8 cellular contexts compared by ENCODE assay signal in genomic region chr4:103197765-103198110, GRCh38. TPM values are rescaled to one million over a fixed set of nuclear protein-coding genes. Genes with fewer than 3 reads are reported as not detected.
DNase-seq lines count a peak whose midpoint lies in the region; ATAC-seq, FAIRE-seq and TF ChIP-seq lines count a peak whose summit lies in the region.

No MANE protein-coding gene starts in this region.

- 1% methylated on average over 9 of the region's 9 CpGs for WGBS in testis, 2 donors

- H3K36me3 Mint-ChIP-seq in astrocyte (ENCODE audit: low read depth, unreplicated experiment), result no peaks in the 10 kb centered on the region

- H3K27ac ChIP-seq in C4-2B (peak overlapping the region; percentile 86), astrocyte (ENCODE audit: low read depth, low read length) (peak overlapping the region; percentile 68), testis (no peak overlapping the region)

- no peak for TF ChIP-seq POLR2A in testis (IDR thresholded peaks at IDR 0.05)

- H3K9ac ChIP-seq in astrocyte (ENCODE audit: low read length), result peak overlapping the region; percentile 82

- intact Hi-C loops in left colon (cut with DNase I, micrococcal nuclease), result no loop called here
- intact Hi-C loops in testis (cut with DNase I; ENCODE audit: low total_unique reads), result no loop called here

- peak overlapping the region; percentile 89 for H3K4me3 Mint-ChIP-seq in astrocyte (ENCODE audit: unreplicated experiment)

- ATAC-seq in GM19452 (IDR thresholded peaks at IDR 0.05; ENCODE audit: unreplicated experiment), result peak; percentile 44
- ATAC-seq in HG03457 (IDR thresholded peaks at IDR 0.05; ENCODE audit: unreplicated experiment), result peak; percentile 36
- peak; percentile 64 for ATAC-seq in left colon

- H3K4me1 ChIP-seq in astrocyte (ENCODE audit: insufficient read depth, low read length) (no peaks in the 10 kb centered on the region), testis (no peaks in the 10 kb centered on the region)

- TF ChIP-seq CTCF in C4-2B (conservative IDR thresholded peaks at IDR 0.05), result no peak
- no peak for TF ChIP-seq CTCF in astrocyte (IDR thresholded peaks at IDR 0.05; ENCODE audit: insufficient read depth, low read depth, low read length)
- no peak for TF ChIP-seq CTCF in testis (IDR thresholded peaks at IDR 0.05)

- H3K27me3 Mint-ChIP-seq in astrocyte (ENCODE audit: low read depth, unreplicated experiment), result no peaks in the 10 kb centered on the region

- H3K27me3 ChIP-seq in astrocyte (ENCODE audit: insufficient read depth, low read length), result no peaks in the 10 kb centered on the region
- no peaks in the 10 kb centered on the region for H3K27me3 ChIP-seq in testis

- peak overlapping the region; percentile 79 for H2AFZ ChIP-seq in astrocyte (ENCODE audit: low read depth, low read length)

- H3K36me3 ChIP-seq in astrocyte (ENCODE audit: insufficient read depth, low read length) (no peaks in the 10 kb centered on the region), testis (ENCODE audit: low read depth, missing control alignments) (no peaks in the 10 kb centered on the region)

- DNase-seq in astrocyte (ENCODE audit: low read depth) (peak; percentile 30), left colon (no peak), testis (no peak), iPS-NIHi11 (ENCODE audit: low spot score) (no peak), NAMALWA (ENCODE audit: low spot score) (no peak)

- no peaks in the 10 kb centered on the region for H3K4me1 Mint-ChIP-seq in astrocyte (ENCODE audit: low read depth, unreplicated experiment)

- no peaks in the 10 kb centered on the region for H3K9me3 ChIP-seq in astrocyte (ENCODE audit: insufficient read depth, low read depth, low read length)
- H3K9me3 ChIP-seq in testis, result no peaks in the 10 kb centered on the region

- peaks cover 3% of the 10 kb centered on the region for H3K9me3 Mint-ChIP-seq in astrocyte (ENCODE audit: unreplicated experiment)

- FAIRE-seq in astrocyte (lab: Jason Lieb, UNC), result no peak

- H4K20me1 ChIP-seq in astrocyte (ENCODE audit: insufficient read depth, low read length), result no peaks in the 10 kb centered on the region

- H3K4me2 ChIP-seq in astrocyte (ENCODE audit: low read length), result peak overlapping the region; percentile 90

- peaks cover 22% of the 10 kb centered on the region for H3K79me2 ChIP-seq in astrocyte (ENCODE audit: insufficient read depth, low read length)

- peak overlapping the region; percentile 81 for H3K4me3 ChIP-seq in astrocyte (ENCODE audit: insufficient read depth, low read depth, low read length)
- peak overlapping the region; percentile 64 to 66 for H3K4me3 ChIP-seq in testis

- no peak overlapping the region for H3K27ac Mint-ChIP-seq in astrocyte (ENCODE audit: unreplicated experiment)

RNA-seq across cellular contexts. Expression of gene CENPE, which starts 0.4 kb away (rescaled TPM):
- 3.7 and 5.6 TPM in 2 replicates for total RNA-seq in astrocyte
- 1 to 10 TPM; 2.2 to 6.6 TPM for total RNA-seq in left colon
- 1 to 10 TPM; 6.6 to 9.1 TPM for total RNA-seq in testis
- 0.96 TPM for polyA plus RNA-seq in testis (ENCODE audit: insufficient read depth, low read depth, low replicate concordance)

Comparison
In these comparisons a context has a peak if more than half of its experiments do, and no peak if none do; other contexts are left out.
1. H3K27ac ChIP-seq: peak in C4-2B (single experiment) and astrocyte (single experiment); none in testis (0 of 2).
2. Peak in every context shown above with its lines, with median percentiles within 50 percentile points of each other: ATAC-seq.